8 cellular contexts compared by ENCODE assay signal in genomic region chr1:10474613-10475507, GRCh38. TPM values are rescaled to one million over a fixed set of nuclear protein-coding genes. Genes with fewer than 3 reads are reported as not detected.
DNase-seq lines count a peak whose midpoint lies in the region; ATAC-seq and TF ChIP-seq lines count a peak whose summit lies in the region.

A gene with protein sequence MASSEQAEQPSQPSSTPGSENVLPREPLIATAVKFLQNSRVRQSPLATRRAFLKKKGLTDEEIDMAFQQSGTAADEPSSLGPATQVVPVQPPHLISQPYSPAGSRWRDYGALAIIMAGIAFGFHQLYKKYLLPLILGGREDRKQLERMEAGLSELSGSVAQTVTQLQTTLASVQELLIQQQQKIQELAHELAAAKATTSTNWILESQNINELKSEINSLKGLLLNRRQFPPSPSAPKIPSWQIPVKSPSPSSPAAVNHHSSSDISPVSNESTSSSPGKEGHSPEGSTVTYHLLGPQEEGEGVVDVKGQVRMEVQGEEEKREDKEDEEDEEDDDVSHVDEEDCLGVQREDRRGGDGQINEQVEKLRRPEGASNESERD (plus strand): TSS chr1:10474950. CDS start chr1:10474967, 17 bp downstream.

- H2AFZ ChIP-seq in trophoblast cell (ENCODE audit: insufficient read depth, low read length, poor library complexity): peak within 1 kb of the TSS; percentile 80

- H3K36me3 ChIP-seq in heart left ventricle (no peaks in the 10 kb centered on the region), trophoblast cell (ENCODE audit: control insufficient read depth in 1 of 2, insufficient read depth in 2 of 2, low read length in 2 of 2) (peaks cover 0 to 3% of the 10 kb centered on the region in 2 experiments), tibial nerve (no peaks in the 10 kb centered on the region)

- peak in 1 of 2 donors; percentile 73 for TF ChIP-seq EP300 in tibial nerve (IDR thresholded peaks at IDR 0.05)

- H2AK5ac ChIP-seq in trophoblast cell (ENCODE audit: low read length): no peak within 1 kb of the TSS

- H3K79me1 ChIP-seq in trophoblast cell (ENCODE audit: low read length): peaks cover 13% of the 10 kb centered on the region

- H3K4me2 ChIP-seq in trophoblast cell (ENCODE audit: low read length): peak within 1 kb of the TSS; percentile 90

- H3K14ac ChIP-seq in trophoblast cell (ENCODE audit: low read length): peak within 1 kb of the TSS; percentile 79

- H3K4me3 ChIP-seq in heart left ventricle (peak within 1 kb of the TSS; percentile 77 to 97 (median 90)), trophoblast cell (ENCODE audit: low read depth, low read length) (peak within 1 kb of the TSS; percentile 93), tibial nerve (peak within 1 kb of the TSS; percentile 80 to 97 (median 88))

- peak; percentile 60 for ATAC-seq in HG02588 (IDR thresholded peaks at IDR 0.05; ENCODE audit: unreplicated experiment)
- ATAC-seq in activated naive CD8-positive, alpha-beta T cell treated with anti-CD3 and anti-CD28 coated beads, Interleukin-2, amount 50 U/mL, for 24 hours: peak; percentile 88
- peak; percentile 81 to 94 (median 92) for ATAC-seq in heart left ventricle

- intact Hi-C loops in heart left ventricle (cut with DNase I): loop anchor here in 4 of 10 donors (5.0 kb wide), 1 partner anchor 43 kb away; the partner anchor contains the start of gene CENPS (in 4 of the 4)

- peak within 1 kb of the TSS; percentile 79 for H4K12ac ChIP-seq in trophoblast cell (ENCODE audit: low read depth, low read length)

- peak within 1 kb of the TSS; percentile 79 for H3K18ac ChIP-seq in trophoblast cell (ENCODE audit: low read length)

- peaks cover 9% of the 10 kb centered on the region for H3K36me3 Mint-ChIP-seq in activated naive CD8-positive, alpha-beta T cell treated with anti-CD3 and anti-CD28 coated beads, Interleukin-2, amount 50 U/mL, for 24 hours (ENCODE audit: low read depth)

- H2BK5ac ChIP-seq in trophoblast cell (ENCODE audit: low read depth, low read length, poor library complexity): peak within 1 kb of the TSS; percentile 78

- peaks cover 11% of the 10 kb centered on the region for H3K79me2 ChIP-seq in trophoblast cell (ENCODE audit: control insufficient read depth, insufficient read depth, low read length, poor library complexity)

- H3K27ac ChIP-seq in heart left ventricle: peak within 1 kb of the TSS; percentile 81 to 94 (median 88)
- H3K27ac ChIP-seq in trophoblast cell (ENCODE audit: low read depth, low read length): no peak within 1 kb of the TSS
- H3K27ac ChIP-seq in tibial nerve: peak within 1 kb of the TSS; percentile 22 to 94 (median 88)

- peak within 1 kb of the TSS; percentile 83 for H2BK120ac ChIP-seq in trophoblast cell (ENCODE audit: insufficient read depth, low read length, poor library complexity)

- peak in 1 of 2 donors; percentile 47 for TF ChIP-seq POLR2A in heart left ventricle (IDR thresholded peaks at IDR 0.05)
- no peak for TF ChIP-seq POLR2A in tibial nerve (IDR thresholded peaks at IDR 0.05)

- H3K27me3 ChIP-seq in heart left ventricle: no peaks in the 10 kb centered on the region
- no peaks in the 10 kb centered on the region for H3K27me3 ChIP-seq in trophoblast cell (ENCODE audit: insufficient read depth, low read length)
- no peaks in the 10 kb centered on the region for H3K27me3 ChIP-seq in tibial nerve

- H3K9me3 Mint-ChIP-seq in activated naive CD8-positive, alpha-beta T cell treated with anti-CD3 and anti-CD28 coated beads, Interleukin-2, amount 50 U/mL, for 24 hours: no peaks in the 10 kb centered on the region

- peak within 1 kb of the TSS; percentile 87 for H3K27ac Mint-ChIP-seq in activated naive CD8-positive, alpha-beta T cell treated with anti-CD3 and anti-CD28 coated beads, Interleukin-2, amount 50 U/mL, for 24 hours

- peak within 1 kb of the TSS; percentile 78 for H4K91ac ChIP-seq in trophoblast cell (ENCODE audit: low read depth, low read length)

- peak within 1 kb of the TSS; percentile 18 for H3K4ac ChIP-seq in trophoblast cell (ENCODE audit: low read depth, low read length)

- peak; percentile 46 for DNase-seq in GM04503 (ENCODE audit: low read depth)
- DNase-seq in NCI-H128 (lab: John Stamatoyannopoulos, UW; ENCODE audit: unreplicated experiment): peak; percentile 89
- peak; percentile 87 for DNase-seq in SW480 (ENCODE audit: low spot score)
- peak; percentile 88 for DNase-seq in activated naive CD8-positive, alpha-beta T cell treated with anti-CD3 and anti-CD28 coated beads, Interleukin-2, amount 50 U/mL, for 24 hours
- peak; percentile 86 to 93 (median 91) for DNase-seq in heart left ventricle
- DNase-seq in trophoblast cell: peak; percentile 82 to 92
- peak; percentile 66 to 75 for DNase-seq in tibial nerve (ENCODE audit: low spot score in 2 of 2)

- H3K23ac ChIP-seq in trophoblast cell (ENCODE audit: low read length): no peak within 1 kb of the TSS

- H3K4me1 ChIP-seq in heart left ventricle: peaks cover 0 to 50% (median 23%) of the 10 kb centered on the region in 12 donors
- peaks cover 2 to 4% of the 10 kb centered on the region in 2 experiments for H3K4me1 ChIP-seq in trophoblast cell (ENCODE audit: control insufficient read depth in 1 of 2, insufficient read depth in 2 of 2, low read length in 2 of 2)
- peaks cover 0 to 50% (median 14%) of the 10 kb centered on the region in 4 donors for H3K4me1 ChIP-seq in tibial nerve

- peaks cover 50% of the 10 kb centered on the region for H3K4me1 Mint-ChIP-seq in activated naive CD8-positive, alpha-beta T cell treated with anti-CD3 and anti-CD28 coated beads, Interleukin-2, amount 50 U/mL, for 24 hours

- peak within 1 kb of the TSS; percentile 96 for H3K4me3 Mint-ChIP-seq in activated naive CD8-positive, alpha-beta T cell treated with anti-CD3 and anti-CD28 coated beads, Interleukin-2, amount 50 U/mL, for 24 hours

- peak within 1 kb of the TSS; percentile 90 for H3K9ac ChIP-seq in trophoblast cell (ENCODE audit: low read length)

- H2BK12ac ChIP-seq in trophoblast cell (ENCODE audit: low read length): no peak within 1 kb of the TSS

- H3K27me3 Mint-ChIP-seq in activated naive CD8-positive, alpha-beta T cell treated with anti-CD3 and anti-CD28 coated beads, Interleukin-2, amount 50 U/mL, for 24 hours: no peaks in the 10 kb centered on the region

- TF ChIP-seq CTCF in heart left ventricle (IDR thresholded peaks at IDR 0.05): no peak
- TF ChIP-seq CTCF in tibial nerve (IDR thresholded peaks at IDR 0.05): no peak

- 10 to 21% (median 12%) methylated on average over 29 to 50 of the region's 50 CpGs for WGBS in heart left ventricle, 4 donors
- no CpG with 5 or more reads among the region's 50 CpGs for WGBS in trophoblast cell (ENCODE audit: extremely low coverage, insufficient coverage, insufficient read length)
- 17 to 21% methylated on average over 27 to 32 of the region's 50 CpGs for WGBS in tibial nerve, 2 donors

- peak within 1 kb of the TSS; percentile 91 for H4K8ac ChIP-seq in trophoblast cell (ENCODE audit: low read depth, low read length)

- H3K9me3 ChIP-seq in heart left ventricle (no peaks in the 10 kb centered on the region), trophoblast cell (ENCODE audit: insufficient read depth, low read depth, low read length) (no peaks in the 10 kb centered on the region), tibial nerve (no peaks in the 10 kb centered on the region)

RNA-seq across cellular contexts. Expression of the gene that starts here (rescaled TPM):
- 10 to 100 TPM; 14.9 to 25.1 (median 19.6) TPM for total RNA-seq in heart left ventricle
- 10 to 100 TPM; 24.2 to 28.7 TPM for polyA plus RNA-seq in heart left ventricle
- polyA plus RNA-seq in trophoblast cell (2013): 19.2 and 19.5 TPM in 2 replicates
- total RNA-seq in tibial nerve: 10 to 100 TPM; 14.4 to 21.8 (median 18.2) TPM
